Comparison of ENCODE assay signal across 24 cellular contexts in genomic region chr6:157481189-157481864, GRCh38.
DNase-seq lines count a peak whose midpoint lies in the region; ATAC-seq, FAIRE-seq and TF ChIP-seq lines count a peak whose summit lies in the region.
"Had no signal": no experiment of that assay in that cellular context is flagged by ENCODE, and none has a peak within 500 bp of the region (broad histone marks: within the 10 kb centered on the region; RNA-seq: fewer than 3 reads in every experiment).

No MANE protein-coding gene starts in this region.

- H3K4me1 Mint-ChIP-seq in nephron progenitor cell: no peaks in the 10 kb centered on the region
- peaks cover 19 to 30% of the 10 kb centered on the region in 2 donors for H3K4me1 Mint-ChIP-seq in stimulated activated naive B cell treated with anti-CD40 and anti-IgM and Interleukin-4, amounts not matched to agents 10 μg/mL and 1 μg/mL and 100 μg/mL, for 72 hours

- in situ Hi-C loops in K562 (cut with MboI): no loop called here

- no peak for TF ChIP-seq POLR2A in K562 (conservative IDR thresholded peaks at IDR 0.05)

- peak overlapping the region; percentile 24 for H3K27ac Mint-ChIP-seq in nephron progenitor cell
- H3K27ac Mint-ChIP-seq in stimulated activated naive B cell treated with anti-CD40 and anti-IgM and Interleukin-4, amounts not matched to agents 10 μg/mL and 1 μg/mL and 100 μg/mL, for 72 hours: peak overlapping the region; percentile 1
- H3K27ac Mint-ChIP-seq: HFFc6 had no signal

- H3K4me3 ChIP-seq in HEK293 (ENCODE audit: low read depth, low read length): no peak overlapping the region
- H3K4me3 ChIP-seq in K562: no peak overlapping the region
- H3K4me3 ChIP-seq: HAP-1 had no signal

- no peaks in the 10 kb centered on the region for H3K9me3 Mint-ChIP-seq in nephron progenitor cell
- peaks cover 0 to 4% of the 10 kb centered on the region in 2 donors for H3K9me3 Mint-ChIP-seq in stimulated activated naive B cell treated with anti-CD40 and anti-IgM and Interleukin-4, amounts not matched to agents 10 μg/mL and 1 μg/mL and 100 μg/mL, for 72 hours
- H3K9me3 Mint-ChIP-seq: CD8-positive, alpha-beta memory T cell; HFFc6 had no signal

- TF ChIP-seq RAD21 in K562 (CRISPR knock-in tag; conservative IDR thresholded peaks at IDR 0.05 in 1 of 2, IDR thresholded peaks at IDR 0.05 in 1 of 2): no peak

- DNase-seq in K562 (ENCODE audit: extremely low read depth in 1 of 4, low spot score in 3 of 4) (no peak), nephron progenitor cell (no peak), NCI-H128 (lab: John Stamatoyannopoulos, UW; ENCODE audit: unreplicated experiment) (no peak), NCI-H146 treated with DMSO at 0.1 percent for 48 hours (lab: John Stamatoyannopoulos, UW; ENCODE audit: unreplicated experiment) (no peak), RCC 7860 (ENCODE audit: low spot score) (no peak)
- no peak for DNase-seq in stimulated activated naive B cell treated with anti-CD40 and anti-IgM and Interleukin-4, amounts not matched to agents 10 μg/mL and 1 μg/mL and 100 μg/mL, for 72 hours
- DNase-seq: ACHN; BE2C; C1 segment of cervical spinal cord; CD4-positive, CD25-positive, alpha-beta regulatory T cell; CD8-positive, alpha-beta memory T cell; COR-L47; DMS153; DMS79 treated with DMSO at 0.1 percent for 48 hours; GF-D8; HFFc6; IMR-90; KBM-7 had no signal

- FAIRE-seq in K562 (lab: Jason Lieb, UNC) (no peak), RCC 7860 (lab: Jason Lieb, UNC) (no peak)
- FAIRE-seq: A204.1, GM19239, HTR-8/SVneo had no signal

- H3K27me3 Mint-ChIP-seq in nephron progenitor cell (ENCODE audit: low read depth, poor library complexity): no peaks in the 10 kb centered on the region
- H3K27me3 Mint-ChIP-seq in stimulated activated naive B cell treated with anti-CD40 and anti-IgM and Interleukin-4, amounts not matched to agents 10 μg/mL and 1 μg/mL and 100 μg/mL, for 72 hours: no peaks in the 10 kb centered on the region
- H3K27me3 Mint-ChIP-seq: CD4-positive, CD25-positive, alpha-beta regulatory T cell had no signal

- no peaks in the 10 kb centered on the region for H4K20me1 ChIP-seq in K562 (replicated peaks; ENCODE audit: control insufficient read depth, insufficient read depth, low read length)

- no peak overlapping the region for H3K4me3 Mint-ChIP-seq in nephron progenitor cell
- no peak overlapping the region for H3K4me3 Mint-ChIP-seq in stimulated activated naive B cell treated with anti-CD40 and anti-IgM and Interleukin-4, amounts not matched to agents 10 μg/mL and 1 μg/mL and 100 μg/mL, for 72 hours
- H3K4me3 Mint-ChIP-seq: CD4-positive, CD25-positive, alpha-beta regulatory T cell; CD8-positive, alpha-beta memory T cell; HFFc6 had no signal

- H3K36me3 Mint-ChIP-seq in nephron progenitor cell (ENCODE audit: low read depth): no peaks in the 10 kb centered on the region
- H3K36me3 Mint-ChIP-seq in stimulated activated naive B cell treated with anti-CD40 and anti-IgM and Interleukin-4, amounts not matched to agents 10 μg/mL and 1 μg/mL and 100 μg/mL, for 72 hours: peaks cover 9 to 11% of the 10 kb centered on the region in 2 donors

- TF ChIP-seq EP300 in K562 (IDR thresholded peaks at IDR 0.05; ENCODE audit: low read length): no peak

- no peaks in the 10 kb centered on the region for H3K4me1 ChIP-seq in HEK293 (ENCODE audit: control insufficient read depth, insufficient read depth, low read length)
- peaks cover 10 to 17% of the 10 kb centered on the region in 2 experiments for H3K4me1 ChIP-seq in K562 (replicated peaks in 1 of 2; ENCODE audit: control insufficient read depth in 2 of 2, insufficient read depth in 2 of 2, low read length in 2 of 2)
- H3K4me1 ChIP-seq: BE2C, HAP-1 had no signal

- TF ChIP-seq CTCF in HEK293 (tag by site-specific recombination; IDR thresholded peaks at IDR 0.05) (no peak), K562 (IDR thresholded peaks at IDR 0.05 in 2 of 3, conservative IDR thresholded peaks at IDR 0.05 in 1 of 3; ENCODE audit: insufficient read depth in 2 of 3, low read depth in 1 of 3, low read length in 3 of 3) (no peak), nephron progenitor cell (IDR thresholded peaks at IDR 0.05) (no peak)

- H2AFZ ChIP-seq in K562 (ENCODE audit: low read depth, low read length): no peak overlapping the region

- H3K27ac ChIP-seq in HEK293 (ENCODE audit: extremely low read depth, low read depth, low read length): no peak overlapping the region
- no peak overlapping the region for H3K27ac ChIP-seq in K562 (ENCODE audit: extremely low read depth, low read depth, low read length)

- no peaks in the 10 kb centered on the region for H3K36me3 ChIP-seq in HEK293 (ENCODE audit: control insufficient read depth in 2 of 2, insufficient read depth in 1 of 2, low read length in 2 of 2)
- H3K36me3 ChIP-seq in K562 (ENCODE audit: control insufficient read depth, insufficient read depth, low read length): no peaks in the 10 kb centered on the region
- H3K36me3 ChIP-seq: BE2C, HAP-1 had no signal

- POLR2A ChIA-PET in HEK293 (lab: Yijun Ruan, JAX) (no interaction called here), K562 (lab: Yijun Ruan, JAX) (interaction anchor here (0.7 to 2.5 kb wide), 6 partner anchors 12 to 123 kb away, joined by 3 to 14 read pairs (median 3); no protein-coding TSS in a partner anchor)

- ATAC-seq in K562: no peak; the same call in 2 of the 3 replicates
- ATAC-seq in stimulated activated naive B cell treated with anti-CD40 and anti-IgM and Interleukin-4, amounts not matched to agents 10 μg/mL and 1 μg/mL and 100 μg/mL, for 72 hours (replicated peaks): no peak
- no peak for ATAC-seq in GM18502 (IDR thresholded peaks at IDR 0.05; ENCODE audit: poor library complexity, unreplicated experiment)

- intact Hi-C loops in K562 (cut with micrococcal nuclease): no loop called here

- CTCF ChIA-PET in HEK293 (lab: Yijun Ruan, JAX): interaction anchor here (0.9 to 1.6 kb wide), 2 partner anchors 132 to 186 kb away, joined by 3 to 5 read pairs; no protein-coding TSS in a partner anchor
- CTCF ChIA-PET in K562 (lab: Yijun Ruan, JAX; ENCODE audit: low intra/inter-chr PET ratio): no interaction called here

- H3K9me1 ChIP-seq in K562 (ENCODE audit: control insufficient read depth, insufficient read depth, low read length): no peaks in the 10 kb centered on the region

- WGBS in K562 (ENCODE audit: insufficient coverage, low coverage, missing lambda C conversion rate): 68% methylated on average over 9 of the region's 9 CpGs

- peaks cover 17% of the 10 kb centered on the region; the same call in 2 of the 3 replicates for H3K79me2 ChIP-seq in K562 (ENCODE audit: control insufficient read depth, insufficient read depth, low read length)

- no peaks in the 10 kb centered on the region; a peak in 1 of 5 replicates for H3K27me3 ChIP-seq in K562 (ENCODE audit: control insufficient read depth in 2 of 2, insufficient read depth in 2 of 2, low read length in 2 of 2)
- H3K27me3 ChIP-seq: BE2C had no signal

- BruUV-seq in K562 (replicated peaks; lab: Mats Ljungman, UMichigan): no TSS peak

- no peak overlapping the region for H3K4me2 ChIP-seq in K562 (ENCODE audit: insufficient read depth, low read length)

- no peak overlapping the region for H3K9ac ChIP-seq in K562 (ENCODE audit: insufficient read depth in 1 of 2, low read depth in 2 of 2, low read length in 2 of 2)

- H3K9me3 ChIP-seq in HEK293 (ENCODE audit: control insufficient read depth, insufficient read depth, low read depth, low read length) (no peaks in the 10 kb centered on the region), K562 (replicated peaks; ENCODE audit: control insufficient read depth, insufficient read depth, low read depth, low read length) (no peaks in the 10 kb centered on the region)
- H3K9me3 ChIP-seq: BE2C, HAP-1 had no signal

TF ChIP-seq in HEK293, 187 proteins besides CTCF, POLR2A, EP300 and RAD21 (continues in another document):
- TF ChIP-seq ZNF521 (tag by site-specific recombination; IDR thresholded peaks at IDR 0.05): no peak
- TF ChIP-seq OSR2 (tag by site-specific recombination; IDR thresholded peaks at IDR 0.05): no peak
- no peak for TF ChIP-seq BCL11A (tag by site-specific recombination; IDR thresholded peaks at IDR 0.05; ENCODE audit: low read depth)
- peak; percentile 82 for TF ChIP-seq SCRT2 (tag by site-specific recombination; IDR thresholded peaks at IDR 0.05)
- no peak for TF ChIP-seq ZNF677 (tag by site-specific recombination; IDR thresholded peaks at IDR 0.05)

TF ChIP-seq in K562, 482 proteins besides CTCF, POLR2A, EP300 and RAD21:
- TF ChIP-seq BCOR (IDR thresholded peaks at IDR 0.05): peak; percentile 65
- TF ChIP-seq SRSF7 (optimal IDR thresholded peaks at IDR 0.05; ENCODE audit: low read depth, low read length): no peak
- peak; percentile 71 for TF ChIP-seq FOSL1 (tag; conservative IDR thresholded peaks at IDR 0.05)
- TF ChIP-seq ZFP36 (IDR thresholded peaks at IDR 0.05; ENCODE audit: low read depth, low read length, partially characterized antibody): peak; percentile 94
- TF ChIP-seq NUFIP1 (IDR thresholded peaks at IDR 0.05; ENCODE audit: partially characterized antibody): no peak
- no peak for TF ChIP-seq ELF4 (CRISPR knock-in tag; IDR thresholded peaks at IDR 0.05)
- 0 out of 2 replicates have a peak, but pooled peaks have one; percentile 14 for TF ChIP-seq E2F3 (CRISPR knock-in tag; IDR thresholded peaks at IDR 0.05)
- peak; percentile 53 for TF ChIP-seq RBM25 (IDR thresholded peaks at IDR 0.05; ENCODE audit: low read depth, low read length, severe bottlenecking)
- 0 out of 4 replicates have a peak, but pooled peaks of 1 of the 2 experiments have one; percentile 19 for TF ChIP-seq KDM1A (IDR thresholded peaks at IDR 0.05)
